ENCODE assay signal across 8 cellular contexts in the genomic region with DNA sequence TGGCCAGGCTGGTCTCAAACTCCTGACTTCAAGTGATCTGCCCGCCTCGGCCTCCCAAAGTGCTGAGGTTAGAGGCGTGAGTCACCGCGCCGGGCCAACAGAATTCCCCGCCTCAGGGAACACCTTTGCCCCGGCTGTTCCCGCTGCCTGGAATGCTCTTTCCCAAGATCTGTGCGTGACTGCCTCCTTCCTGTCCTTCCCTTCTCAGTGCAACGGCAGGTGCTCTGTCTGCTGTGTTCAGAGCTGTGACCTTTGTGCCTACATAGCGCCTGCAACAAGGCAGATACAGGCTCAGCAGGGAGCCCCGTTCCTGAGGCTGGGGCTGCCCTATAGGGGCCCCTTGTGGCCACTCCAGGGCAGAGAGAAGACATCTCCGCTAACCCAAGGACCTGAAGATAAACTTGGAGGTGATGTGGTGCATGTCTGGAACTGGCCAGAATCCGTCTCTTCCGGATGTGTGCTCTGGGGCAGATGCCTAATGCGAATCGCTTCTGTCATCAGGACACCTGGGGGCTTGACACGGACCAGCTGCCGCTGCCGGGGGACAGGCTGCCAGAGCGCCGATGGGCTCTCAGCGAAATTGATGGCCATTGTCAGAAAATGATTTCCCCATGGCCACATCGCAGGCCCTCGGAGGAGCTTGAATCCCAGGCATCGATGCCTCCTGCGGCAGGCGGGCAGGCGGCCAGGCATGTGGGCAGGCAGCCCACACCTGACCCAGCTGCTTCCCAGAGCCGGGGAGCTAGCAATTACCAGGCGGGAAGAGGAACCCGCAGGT. TPM values are rescaled to one million over a fixed set of nuclear protein-coding genes. Genes with fewer than 3 reads are reported as not detected.
DNase-seq lines count a peak whose midpoint lies in the region; ATAC-seq and TF ChIP-seq lines count a peak whose summit lies in the region.

No MANE protein-coding gene starts in this region.

- no peaks in the 10 kb centered on the region for H3K4me1 ChIP-seq in DND-41 (ENCODE audit: insufficient read depth, low read length)
- H3K4me1 ChIP-seq in breast epithelium, result peaks cover 13 to 30% of the 10 kb centered on the region in 2 donors

- ATAC-seq in DND-41 (ENCODE audit: insufficient read depth, low read depth), result peak; percentile 52; the same call in 2 of the 3 replicates
- no peak for ATAC-seq in GM19395 (IDR thresholded peaks at IDR 0.05; ENCODE audit: unreplicated experiment)
- ATAC-seq in HG02759 (IDR thresholded peaks at IDR 0.05; ENCODE audit: unreplicated experiment), result no peak

- H3K4me3 ChIP-seq in DND-41 (ENCODE audit: low read depth in 1 of 2, low read length in 2 of 2), result no peak overlapping the region
- H3K4me3 ChIP-seq in LNCaP clone FGC (ENCODE audit: low read depth, low read length), result no peak overlapping the region
- H3K4me3 ChIP-seq in breast epithelium, result peak overlapping the region in 2 of 3 donors; percentile 15 to 26

- H3K4me2 ChIP-seq in DND-41 (ENCODE audit: insufficient read depth, low read length), result no peak overlapping the region

- CTCF ChIA-PET in RWPE1 (lab: Yijun Ruan, JAX), result interaction anchor here (0.6 to 0.8 kb wide), 2 partner anchors 21 to 27 kb away, joined by 3 to 4 read pairs; no protein-coding TSS in a partner anchor

- no peaks in the 10 kb centered on the region for H3K27me3 ChIP-seq in DND-41 (ENCODE audit: insufficient read depth, low read length, poor library complexity)
- no peaks in the 10 kb centered on the region for H3K27me3 ChIP-seq in breast epithelium

- DNase-seq in DND-41, result no peak
- no peak for DNase-seq in LNCaP clone FGC (ENCODE audit: low read depth)
- DNase-seq in RWPE1 (ENCODE audit: low spot score), result peak; percentile 58
- peak; percentile 63 to 65 for DNase-seq in breast epithelium (ENCODE audit: low spot score in 2 of 2)
- peak; percentile 24 to 28 for DNase-seq in lung microvascular endothelial cell (ENCODE audit: low read depth in 2 of 2)
- no peak for DNase-seq in KG1 (lab: John Stamatoyannopoulos, UW)

- no peak for TF ChIP-seq POLR2A in breast epithelium (IDR thresholded peaks at IDR 0.05)

- H3K36me3 ChIP-seq in DND-41 (ENCODE audit: insufficient read depth, low read length) (no peaks in the 10 kb centered on the region), breast epithelium (no peaks in the 10 kb centered on the region)

- TF ChIP-seq CTCF in DND-41 (IDR thresholded peaks at IDR 0.05; ENCODE audit: borderline replicate concordance, extremely low read depth, low read length, poor library complexity, severe bottlenecking) (peak; percentile 33), LNCaP clone FGC (IDR thresholded peaks at IDR 0.05; ENCODE audit: control insufficient read depth, extremely low read depth, insufficient read depth) (peak; percentile 22; the same call in 1 of the 2 replicates), RWPE1 (conservative IDR thresholded peaks at IDR 0.05; ENCODE audit: low read depth) (peak; percentile 51), breast epithelium (IDR thresholded peaks at IDR 0.05) (peak in 2 of 3 donors; percentile 12 to 22)

- peaks cover 87% of the 10 kb centered on the region for H4K20me1 ChIP-seq in DND-41 (ENCODE audit: insufficient read depth, low read length)

- H3K9ac ChIP-seq in DND-41 (ENCODE audit: low read depth, low read length), result no peak overlapping the region

- peaks cover 15% of the 10 kb centered on the region for H3K79me2 ChIP-seq in DND-41 (ENCODE audit: insufficient read depth, low read length)

- H3K27ac ChIP-seq in DND-41 (ENCODE audit: low read length) (no peak overlapping the region), RWPE1 (peak overlapping the region; percentile 99), breast epithelium (peak overlapping the region; percentile 65 to 78)

- no peak overlapping the region for H2AFZ ChIP-seq in DND-41 (ENCODE audit: low read depth, low read length)

- no peaks in the 10 kb centered on the region for H3K9me3 ChIP-seq in DND-41 (ENCODE audit: insufficient read depth, low read length, severe bottlenecking)
- no peaks in the 10 kb centered on the region for H3K9me3 ChIP-seq in breast epithelium

- intact Hi-C loops in breast epithelium (cut with DNase I; ENCODE audit: low total_unique reads), result no loop called here

- POLR2A ChIA-PET in RWPE1 (lab: Yijun Ruan, JAX; ENCODE audit: low non-redundant PET), result no interaction called here

RNA-seq across cellular contexts. Expression of a gene that starts 43.5 kb away (rescaled TPM):
- total RNA-seq in breast epithelium, result 10 to 100 TPM; 24.2 to 43.3 (median 36.1) TPM
- total RNA-seq in lung microvascular endothelial cell, result 13.3 and 16.9 TPM in 2 replicates

Comparison
In these comparisons a context has a peak if more than half of its experiments do, and no peak if none do; other contexts are left out.
1. DNase-seq: peak in RWPE1 (single experiment), breast epithelium (2 of 2) and lung microvascular endothelial cell (2 of 2); none in DND-41 (single experiment), LNCaP clone FGC (single experiment) and KG1 (single experiment).
2. H3K4me3 ChIP-seq: peak in breast epithelium (2 of 3); none in DND-41 (0 of 2) and LNCaP clone FGC (single experiment).
3. Peak in every context shown above with its lines, with median percentiles within 50 percentile points of each other: CTCF ChIP-seq.